8 cellular contexts compared by ENCODE assay signal in the genomic region with DNA sequence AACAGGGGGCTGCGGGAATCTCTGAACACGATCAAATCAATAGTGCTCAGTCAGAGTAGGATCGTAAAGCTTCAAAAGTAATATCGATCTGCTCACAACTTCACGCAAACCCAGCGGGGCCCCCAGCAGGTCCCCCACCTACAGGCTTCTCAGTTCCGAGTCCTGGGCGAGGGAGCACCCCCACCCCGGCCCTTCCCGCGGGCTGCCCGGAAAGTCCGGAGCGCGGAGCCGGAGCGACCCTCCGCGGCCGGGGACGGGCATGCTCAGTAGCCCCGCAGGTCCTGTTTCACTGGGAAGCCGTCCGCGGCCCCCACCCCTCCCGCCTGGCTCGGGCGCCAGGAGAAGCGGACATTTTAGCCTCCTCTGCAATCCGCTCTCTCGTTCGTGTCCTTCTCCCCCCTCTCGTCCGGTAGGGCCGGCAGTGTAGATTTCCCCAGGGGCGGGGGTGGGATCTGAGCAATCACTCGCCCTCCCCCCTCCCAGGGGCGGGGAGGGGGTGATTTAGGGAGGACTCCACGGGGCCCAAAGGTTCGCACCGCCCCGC. TPM values are rescaled to one million over a fixed set of nuclear protein-coding genes. Genes with fewer than 3 reads are reported as not detected.
DNase-seq lines count a peak whose midpoint lies in the region; ATAC-seq and TF ChIP-seq lines count a peak whose summit lies in the region.

No MANE protein-coding gene starts in this region.

- peak overlapping the region; percentile 82 for H2AFZ ChIP-seq in PC-9

- no peak for DNase-seq in Jurkat, Clone E6-1 (ENCODE audit: low read depth, low spot score)
- DNase-seq in PC-9 (peak; percentile 68 to 88), fibroblast of villous mesenchyme (ENCODE audit: low read depth) (peak; percentile 90)
- DNase-seq in activated effector memory CD4-positive, alpha-beta T cell treated with anti-CD3 and anti-CD28 coated beads, Interleukin-2, amount 50 U/mL, for 16 hours, result peak; percentile 82
- DNase-seq in naive thymus-derived CD8-positive, alpha-beta T cell, result peak in 3 of 10 donors; percentile 9 to 19 (median 17)

- ATAC-seq in GM19395 (IDR thresholded peaks at IDR 0.05; ENCODE audit: unreplicated experiment), result peak; percentile 12
- no peak for ATAC-seq in naive thymus-derived CD8-positive, alpha-beta T cell

- CTCF ChIA-PET in PC-9 (lab: Charles Lee), result interaction anchor here (0.9 kb wide), 1 partner anchor 118 kb away, joined by 3 read pairs; no protein-coding TSS in a partner anchor

- peaks cover 24 to 59% (median 46%) of the 10 kb centered on the region in 5 donors for H3K27me3 Mint-ChIP-seq in naive thymus-derived CD8-positive, alpha-beta T cell

- no peaks in the 10 kb centered on the region for H3K36me3 ChIP-seq in BLaER1 treated with 17β-estradiol and CSF1 and Interleukin-3, amounts not matched to agents 10 nM and 100 nM
- no peaks in the 10 kb centered on the region for H3K36me3 ChIP-seq in PC-9 (ENCODE audit: low read depth)

- BruUV-seq in PC-9 (replicated peaks; lab: Mats Ljungman, UMichigan), result no TSS peak

- intact Hi-C loops in PC-9 (cut with micrococcal nuclease; ENCODE audit: unreplicated experiment), result loop anchor here (1.0 to 5.0 kb wide), 5 partner anchors 19 to 132 kb away; no protein-coding TSS in a partner anchor

- no peak overlapping the region for H3K27ac Mint-ChIP-seq in naive thymus-derived CD8-positive, alpha-beta T cell

- H4K20me1 ChIP-seq in BLaER1 treated with 17β-estradiol and CSF1 and Interleukin-3, amounts not matched to agents 10 nM and 100 nM, result peaks cover 3 to 10% (median 8%) of the 10 kb centered on the region in 11 experiments; a peak in 20 of 22 replicates
- H4K20me1 ChIP-seq in PC-9 (ENCODE audit: insufficient read depth), result no peaks in the 10 kb centered on the region

- TF ChIP-seq CTCF in PC-9 (conservative IDR thresholded peaks at IDR 0.05) (0 out of 2 replicates have a peak, but pooled peaks have one; percentile 18), fibroblast of villous mesenchyme (IDR thresholded peaks at IDR 0.05; ENCODE audit: insufficient read depth, low read depth, low read length) (no peak)

- H3K4me1 Mint-ChIP-seq in naive thymus-derived CD8-positive, alpha-beta T cell, result peaks cover 9 to 26% (median 16%) of the 10 kb centered on the region in 4 donors

- H3K27ac ChIP-seq in BLaER1 treated with 17β-estradiol and CSF1 and Interleukin-3, amounts not matched to agents 10 nM and 100 nM, result peak overlapping the region; percentile 85 to 97 (median 91)
- peak overlapping the region; percentile 81 for H3K27ac ChIP-seq in PC-9
- peak overlapping the region; percentile 74 for H3K27ac ChIP-seq in temporal lobe (ENCODE audit: low read depth, low read length)

- H3K4me3 ChIP-seq in BLaER1 treated with 17β-estradiol and CSF1 and Interleukin-3, amounts not matched to agents 10 nM and 100 nM, result peak overlapping the region; percentile 61 to 79 (median 67)
- H3K4me3 ChIP-seq in Jurkat, Clone E6-1 (ENCODE audit: low read length), result peak overlapping the region; percentile 66
- H3K4me3 ChIP-seq in PC-9, result peak overlapping the region; percentile 83
- H3K4me3 ChIP-seq in fibroblast of villous mesenchyme (ENCODE audit: low read depth, low read length), result peak overlapping the region; percentile 74

- peaks cover 0 to 4% (median 0%) of the 10 kb centered on the region in 3 donors for H3K36me3 Mint-ChIP-seq in naive thymus-derived CD8-positive, alpha-beta T cell

- peak overlapping the region; percentile 81 to 95 (median 89) for H3K9ac ChIP-seq in BLaER1 treated with 17β-estradiol and CSF1 and Interleukin-3, amounts not matched to agents 10 nM and 100 nM

- H3K4me1 ChIP-seq in BLaER1 treated with 17β-estradiol and CSF1 and Interleukin-3, amounts not matched to agents 10 nM and 100 nM, result peaks cover 24 to 49% (median 44%) of the 10 kb centered on the region in 10 experiments
- peaks cover 50% of the 10 kb centered on the region for H3K4me1 ChIP-seq in PC-9 (replicated peaks; ENCODE audit: insufficient read depth)

- no peaks in the 10 kb centered on the region for H3K9me3 ChIP-seq in BLaER1 treated with 17β-estradiol and CSF1 and Interleukin-3, amounts not matched to agents 10 nM and 100 nM (replicated peaks in 1 of 11)
- no peaks in the 10 kb centered on the region for H3K9me3 ChIP-seq in PC-9 (ENCODE audit: insufficient read depth, low read depth)

- peaks cover 48% of the 10 kb centered on the region for H3F3A ChIP-seq in PC-9 (ENCODE audit: insufficient read depth, low read depth)

- no peaks in the 10 kb centered on the region for H3K9me2 ChIP-seq in PC-9 (ENCODE audit: insufficient read depth)

- peak overlapping the region; percentile 53 to 96 (median 90) for H3K4me3 Mint-ChIP-seq in naive thymus-derived CD8-positive, alpha-beta T cell

- H3K79me2 ChIP-seq in PC-9 (ENCODE audit: low read depth), result peaks cover 30% of the 10 kb centered on the region

- H3K9me3 Mint-ChIP-seq in naive thymus-derived CD8-positive, alpha-beta T cell, result peaks cover 0 to 3% (median 0%) of the 10 kb centered on the region in 9 donors

- POLR2A ChIA-PET in PC-9 (lab: Charles Lee; ENCODE audit: unreplicated experiment), result no interaction called here
- POLR2A ChIA-PET in naive thymus-derived CD8-positive, alpha-beta T cell (lab: Charles Lee), result no interaction called here

- H3K4me2 ChIP-seq in BLaER1 treated with 17β-estradiol and CSF1 and Interleukin-3, amounts not matched to agents 10 nM and 100 nM, result peak overlapping the region; percentile 76 to 93 (median 88)
- H3K4me2 ChIP-seq in PC-9, result peak overlapping the region; percentile 88

- no peaks in the 10 kb centered on the region for H3K27me3 ChIP-seq in BLaER1 treated with 17β-estradiol and CSF1 and Interleukin-3, amounts not matched to agents 10 nM and 100 nM
- H3K27me3 ChIP-seq in PC-9 (ENCODE audit: insufficient read depth, low read depth), result no peaks in the 10 kb centered on the region

RNA-seq across cellular contexts. Expression of a gene that starts 3.3 kb away (rescaled TPM):
- polyA plus RNA-seq in Jurkat, Clone E6-1 (2012; ENCODE audit: insufficient read depth, insufficient read length), result 18.3 TPM
- total RNA-seq in PC-9 (2021) (33.5 and 33.6 TPM in 2 replicates), fibroblast of villous mesenchyme (9.5 and 10.0 TPM in 2 replicates), temporal lobe (14.8 TPM)
- under 1 TPM; 0.23 to 0.33 TPM for total RNA-seq in naive thymus-derived CD8-positive, alpha-beta T cell
- under 1 TPM in 2 of 3 donors, not detected in 1; 0.17 to 0.57 TPM for polyA plus RNA-seq in naive thymus-derived CD8-positive, alpha-beta T cell
